In genomic region chr6:36202101-36202500, GRCh38 we compare ENCODE assay signal across 15 cellular contexts.
"Had no signal": no experiment of that assay in that cellular context is flagged by ENCODE, and none has a peak within 500 bp of the region (broad histone marks: within the 10 kb centered on the region; RNA-seq: fewer than 3 reads in every experiment).

No MANE protein-coding gene starts in this region.

- H3K9me3 ChIP-seq: thoracic aorta, upper lobe of right lung had no signal

- ATAC-seq: activated CD8-positive, alpha-beta T cell treated with anti-CD3 and anti-CD28 coated beads for 36 hours; left ventricle myocardium superior; stimulated activated naive B cell treated with anti-CD40 and anti-IgM and Interleukin-4, amounts not matched to agents 10 μg/mL and 1 μg/mL and 100 μg/mL, for 72 hours; upper lobe of right lung; WTC11 had no signal

- H3K27ac ChIP-seq: thoracic aorta, upper lobe of right lung had no signal

- H3K27me3 Mint-ChIP-seq: activated CD8-positive, alpha-beta T cell treated with anti-CD3 and anti-CD28 coated beads for 36 hours; activated T-cell treated with anti-CD3 and anti-CD28 coated beads, Interleukin-2, amount 50 U/mL, for 24 hours; stimulated activated naive B cell treated with anti-CD40 and anti-IgM and Interleukin-4, amounts not matched to agents 10 μg/mL and 1 μg/mL and 100 μg/mL, for 72 hours had no signal

- H3K4me3 Mint-ChIP-seq: activated CD8-positive, alpha-beta T cell treated with anti-CD3 and anti-CD28 coated beads for 36 hours; activated T-cell treated with anti-CD3 and anti-CD28 coated beads, Interleukin-2, amount 50 U/mL, for 24 hours; stimulated activated naive B cell treated with anti-CD40 and anti-IgM and Interleukin-4, amounts not matched to agents 10 μg/mL and 1 μg/mL and 100 μg/mL, for 72 hours; WTC11 had no signal

- H3K4me3 ChIP-seq: thoracic aorta, upper lobe of right lung had no signal

- H3K27me3 ChIP-seq: upper lobe of right lung had no signal

- DNase-seq: activated CD4-positive, alpha-beta T cell treated with anti-CD3 and anti-CD28 coated beads for 48 hours; activated CD8-positive, alpha-beta T cell treated with anti-CD3 and anti-CD28 coated beads for 36 hours; activated effector memory CD4-positive, alpha-beta T cell treated with Interleukin-2 at 50 U/mL for 16 hours; activated naive CD4-positive, alpha-beta T cell treated with anti-CD3 and anti-CD28 coated beads, Interleukin-2, amount 50 U/mL, for 16 hours; activated T-cell treated with anti-CD3 and anti-CD28 coated beads, Interleukin-2, amount 50 U/mL, for 24 hours; amygdala; caudate nucleus; left ventricle myocardium superior; posterior cingulate gyrus; retina; stimulated activated naive B cell treated with anti-CD40 and anti-IgM and Interleukin-4, amounts not matched to agents 10 μg/mL and 1 μg/mL and 100 μg/mL, for 72 hours; upper lobe of right lung had no signal

- H3K9me3 Mint-ChIP-seq: WTC11 had no signal

- H3K27ac Mint-ChIP-seq: activated CD8-positive, alpha-beta T cell treated with anti-CD3 and anti-CD28 coated beads for 36 hours; stimulated activated naive B cell treated with anti-CD40 and anti-IgM and Interleukin-4, amounts not matched to agents 10 μg/mL and 1 μg/mL and 100 μg/mL, for 72 hours; T-helper 1 cell treated with Interleukin-12 subunit alpha and Interleukin-12 subunit beta and Interleukin-4 antibody, amounts not matched to agents 30 μg/mL and 1 μg/mL, for 36 hours had no signal
